8 cellular contexts compared by ENCODE assay signal in genomic region chr6:52670502-52671409, GRCh38. TPM values are rescaled to one million over a fixed set of nuclear protein-coding genes. Genes with fewer than 3 reads are reported as not detected.
DNase-seq lines count a peak whose midpoint lies in the region; ATAC-seq and TF ChIP-seq lines count a peak whose summit lies in the region.

A gene with protein sequence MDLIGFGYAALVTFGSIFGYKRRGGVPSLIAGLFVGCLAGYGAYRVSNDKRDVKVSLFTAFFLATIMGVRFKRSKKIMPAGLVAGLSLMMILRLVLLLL (plus strand): TSS chr6:52671113. CDS start chr6:52677103, 5,990 bp downstream.

- intact Hi-C loops in aorta (cut with DNase I), result no loop called here

- H3K4me3 ChIP-seq in astrocyte of the cerebellum (ENCODE audit: low read depth, low read length) (peak within 1 kb of the TSS; percentile 60), hepatocyte (peak within 1 kb of the TSS; percentile 65), aorta (ENCODE audit: low read length in 2 of 2) (peak within 1 kb of the TSS; percentile 42 to 84)

- in situ Hi-C loops in astrocyte of the cerebellum (cut with HindIII; ENCODE audit: low sequenced_read_pairs), result loop anchor here (25.0 kb wide), 2 partner anchors 258 to 408 kb away; partner anchors contain the start of gene EFHC1

- peak within 1 kb of the TSS; percentile 31 for H3K27ac ChIP-seq in hepatocyte
- H3K27ac ChIP-seq in aorta (ENCODE audit: low read depth in 1 of 2, low read length in 2 of 2), result no peak within 1 kb of the TSS

- peak; percentile 97 for ATAC-seq in GM18511 (IDR thresholded peaks at IDR 0.05; ENCODE audit: unreplicated experiment)
- ATAC-seq in HG03025 (IDR thresholded peaks at IDR 0.05; ENCODE audit: low FRiP score, unreplicated experiment), result peak; percentile 95
- ATAC-seq in aorta (ENCODE audit: low FRiP score), result peak; percentile 98

- H3K27me3 ChIP-seq in hepatocyte (no peaks in the 10 kb centered on the region), aorta (ENCODE audit: control insufficient read depth in 1 of 2, insufficient read depth in 2 of 2, low read length in 1 of 2) (no peaks in the 10 kb centered on the region)

- peak; percentile 8 for TF ChIP-seq CTCF in astrocyte of the cerebellum (IDR thresholded peaks at IDR 0.05; ENCODE audit: low read depth, low read length, missing control alignments)
- peak; percentile 7 for TF ChIP-seq CTCF in hepatocyte (IDR thresholded peaks at IDR 0.05; ENCODE audit: poor library complexity)

- H3K4me1 ChIP-seq in hepatocyte (ENCODE audit: insufficient read depth), result peaks cover 20% of the 10 kb centered on the region
- no peaks in the 10 kb centered on the region for H3K4me1 ChIP-seq in aorta (ENCODE audit: control insufficient read depth in 1 of 2, insufficient read depth in 2 of 2, low read length in 2 of 2)

- H3K9me2 ChIP-seq in hepatocyte (replicated peaks; ENCODE audit: insufficient read depth), result no peaks in the 10 kb centered on the region

- peaks cover 49% of the 10 kb centered on the region for H3K79me2 ChIP-seq in hepatocyte

- H4K20me1 ChIP-seq in hepatocyte (ENCODE audit: insufficient read depth, poor library complexity, severe bottlenecking), result no peaks in the 10 kb centered on the region

- peak within 1 kb of the TSS; percentile 66 for H2AFZ ChIP-seq in hepatocyte

- peak within 1 kb of the TSS; percentile 77 for H3K4me2 ChIP-seq in hepatocyte

- peak; percentile 82 for DNase-seq in NCI-H2029 treated with DMSO at 0.1 percent for 48 hours (lab: John Stamatoyannopoulos, UW)
- peak; percentile 86 for DNase-seq in T-helper 9 cell
- peak; percentile 63 for DNase-seq in astrocyte of the cerebellum (ENCODE audit: low read depth)
- peak; percentile 98 for DNase-seq in hepatocyte (ENCODE audit: low spot score)
- peak; percentile 84 for DNase-seq in renal cortical epithelial cell (ENCODE audit: low read depth)
- DNase-seq in aorta, result peak; percentile 97 to 99

- H3K36me3 ChIP-seq in hepatocyte (replicated peaks; ENCODE audit: insufficient read depth, low read depth) (no peaks in the 10 kb centered on the region), aorta (ENCODE audit: control insufficient read depth in 1 of 2, insufficient read depth in 2 of 2, low read length in 1 of 2) (no peaks in the 10 kb centered on the region)

- 6% methylated on average over 42 of the region's 42 CpGs for WGBS in hepatocyte (ENCODE audit: low lambda C conversion rate, missing lambda C conversion rate)
- 2% methylated on average over 42 of the region's 42 CpGs for WGBS in aorta, 2 donors

- no peaks in the 10 kb centered on the region for H3K9me3 ChIP-seq in hepatocyte (ENCODE audit: low read depth)
- H3K9me3 ChIP-seq in aorta (ENCODE audit: control insufficient read depth, low read length), result no peaks in the 10 kb centered on the region

RNA-seq across cellular contexts. Expression of the gene that starts here (rescaled TPM):
- total RNA-seq in hepatocyte (70.6 and 84.5 TPM in 2 replicates), renal cortical epithelial cell (46.9 and 69.5 TPM in 2 replicates), aorta (10 to 100 TPM; 25.3 to 26.3 TPM)
- polyA plus RNA-seq in hepatocyte (80.4 and 86.9 TPM in 2 replicates), aorta (10 to 100 TPM; 37.1 to 79.3 TPM)
